In genomic region chr1:106207185-106207584, GRCh38 we compare ENCODE assay signal across 35 cellular contexts.
DNase-seq lines count a peak whose midpoint lies in the region; ATAC-seq and TF ChIP-seq lines count a peak whose summit lies in the region.
"Had no signal": no experiment of that assay in that cellular context is flagged by ENCODE, and none has a peak within 500 bp of the region (broad histone marks: within the 10 kb centered on the region; RNA-seq: fewer than 3 reads in every experiment).

No MANE protein-coding gene starts in this region.

- H3K9ac ChIP-seq in SK-N-SH (no peak overlapping the region), SU-DHL-6 (ENCODE audit: low read length) (no peak overlapping the region)
- H3K9ac ChIP-seq: BLaER1; BLaER1 treated with 17β-estradiol and CSF1 and Interleukin-3, amounts not matched to agents 10 nM and 100 nM had no signal

- TF ChIP-seq POLR2A in heart left ventricle (IDR thresholded peaks at IDR 0.05) = no peak

- peak in 1 of 2 experiments; percentile 85; a peak in 2 of 4 replicates for TF ChIP-seq EP300 in SK-N-SH (IDR thresholded peaks at IDR 0.05; ENCODE audit: borderline replicate concordance in 1 of 2, low read depth in 1 of 2, low read length in 1 of 2)

- no peak for ATAC-seq in SK-N-SH treated with all-trans-retinoic acid at 6 μM for 48 hours
- ATAC-seq in heart left ventricle = no peak
- ATAC-seq: A549; CD8-positive, alpha-beta T cell had no signal

- H3K27me3 Mint-ChIP-seq in activated CD4-positive, alpha-beta T cell treated with anti-CD3 and anti-CD28 coated beads, Interleukin-2, amount 10 ng/mL, durations not matched to agents 7 days and 5 days = no peaks in the 10 kb centered on the region
- H3K27me3 Mint-ChIP-seq: B cell; CD4-positive, alpha-beta memory T cell; CD4-positive, alpha-beta T cell; CD4-positive, CD25-positive, alpha-beta regulatory T cell; CD8-positive, alpha-beta memory T cell had no signal

- H3F3A ChIP-seq in SK-N-SH (replicated peaks; ENCODE audit: insufficient read depth) (no peaks in the 10 kb centered on the region), SU-DHL-6 (ENCODE audit: insufficient read depth) (no peaks in the 10 kb centered on the region)

- peak; percentile 29 for DNase-seq in SK-N-DZ (ENCODE audit: low spot score)
- DNase-seq in SK-N-SH = peak; percentile 10
- DNase-seq in heart left ventricle = no peak
- no peak for DNase-seq in activated gamma-delta T cell (lab: John Stamatoyannopoulos, UW)
- no peak for DNase-seq in H4 (ENCODE audit: low spot score)
- no peak for DNase-seq in activated CD4-positive, alpha-beta T cell treated with anti-CD3 and anti-CD28 coated beads, Interleukin-2, amount 10 ng/mL, durations not matched to agents 7 days and 5 days
- DNase-seq: 8988T; ACHN; AML-193; BE2C; C1 segment of cervical spinal cord; Caco-2; Calu3; CD4-positive, alpha-beta memory T cell; CD4-positive, alpha-beta T cell; CD4-positive, CD25-positive, alpha-beta regulatory T cell; CD8-positive, alpha-beta memory T cell; CD8-positive, alpha-beta T cell; COR-L47; DMS 273 treated with DMSO at 0.1 percent for 48 hours; DMS153; DMS53; DMS79; DMS79 treated with DMSO at 0.1 percent for 48 hours; DND-41; EL had no signal

- H3K27ac ChIP-seq in SK-N-SH (ENCODE audit: low read depth in 2 of 2, low read length in 1 of 2) (no peak overlapping the region), SU-DHL-6 (ENCODE audit: low read depth, low read length) (no peak overlapping the region), heart left ventricle (no peak overlapping the region)
- H3K27ac ChIP-seq: 22Rv1; A549; BLaER1; BLaER1 treated with 17β-estradiol and CSF1 and Interleukin-3, amounts not matched to agents 10 nM and 100 nM; C4-2B had no signal

- no peaks in the 10 kb centered on the region for H3K4me1 Mint-ChIP-seq in activated CD4-positive, alpha-beta T cell treated with anti-CD3 and anti-CD28 coated beads, Interleukin-2, amount 10 ng/mL, durations not matched to agents 7 days and 5 days
- H3K4me1 Mint-ChIP-seq: B cell; CD14-positive monocyte; CD4-positive, alpha-beta memory T cell; CD4-positive, CD25-positive, alpha-beta regulatory T cell; CD8-positive, alpha-beta memory T cell had no signal

- H4K20me1 ChIP-seq in SK-N-SH (ENCODE audit: insufficient read depth) (no peaks in the 10 kb centered on the region), SU-DHL-6 (ENCODE audit: low read depth, low read length) (no peaks in the 10 kb centered on the region)
- H4K20me1 ChIP-seq: BLaER1; BLaER1 treated with 17β-estradiol and CSF1 and Interleukin-3, amounts not matched to agents 10 nM and 100 nM had no signal

- intact Hi-C loops in heart left ventricle (cut with DNase I) = no loop called here

- H3K36me3 Mint-ChIP-seq in activated CD4-positive, alpha-beta T cell treated with anti-CD3 and anti-CD28 coated beads, Interleukin-2, amount 10 ng/mL, durations not matched to agents 7 days and 5 days (ENCODE audit: low read depth) = no peaks in the 10 kb centered on the region
- H3K36me3 Mint-ChIP-seq: CD14-positive monocyte; CD4-positive, alpha-beta memory T cell; CD4-positive, CD25-positive, alpha-beta regulatory T cell; CD8-positive, alpha-beta memory T cell; CD8-positive, alpha-beta T cell had no signal

- H3K27me3 ChIP-seq in SK-N-SH (ENCODE audit: insufficient read depth) = no peaks in the 10 kb centered on the region
- no peaks in the 10 kb centered on the region for H3K27me3 ChIP-seq in SU-DHL-6 (ENCODE audit: low read length)
- no peaks in the 10 kb centered on the region for H3K27me3 ChIP-seq in heart left ventricle
- H3K27me3 ChIP-seq: BE2C; BLaER1; BLaER1 treated with 17β-estradiol and CSF1 and Interleukin-3, amounts not matched to agents 10 nM and 100 nM had no signal

- H3K4me2 ChIP-seq in SK-N-SH (no peak overlapping the region), SU-DHL-6 (ENCODE audit: low read depth, low read length, poor library complexity, severe bottlenecking) (no peak overlapping the region)
- H3K4me2 ChIP-seq: A549; BLaER1; BLaER1 treated with 17β-estradiol and CSF1 and Interleukin-3, amounts not matched to agents 10 nM and 100 nM had no signal

- no peaks in the 10 kb centered on the region for H3K9me3 Mint-ChIP-seq in activated CD4-positive, alpha-beta T cell treated with anti-CD3 and anti-CD28 coated beads, Interleukin-2, amount 10 ng/mL, durations not matched to agents 7 days and 5 days
- H3K9me3 Mint-ChIP-seq: CD4-positive, alpha-beta T cell; CD8-positive, alpha-beta T cell had no signal

- no peaks in the 10 kb centered on the region for H3K9me2 ChIP-seq in SK-N-SH
- no peaks in the 10 kb centered on the region for H3K9me2 ChIP-seq in SU-DHL-6 (replicated peaks; ENCODE audit: insufficient read depth, low read length)

- POLR2A ChIA-PET in SK-N-SH (lab: Yijun Ruan, JAX) = no interaction called here
- POLR2A ChIA-PET in activated CD4-positive, alpha-beta T cell treated with anti-CD3 and anti-CD28 coated beads, Interleukin-2, amount 10 ng/mL, durations not matched to agents 7 days and 5 days (lab: Charles Lee) = no interaction called here

- TF ChIP-seq CTCF in SK-N-SH (IDR thresholded peaks at IDR 0.05) (no peak), SU-DHL-6 (IDR thresholded peaks at IDR 0.05; ENCODE audit: insufficient read depth, low read length, poor library complexity, severe bottlenecking) (no peak), heart left ventricle (IDR thresholded peaks at IDR 0.05) (no peak)

- H3K36me3 ChIP-seq in SK-N-SH (replicated peaks in 1 of 2; ENCODE audit: control insufficient read depth in 1 of 2, insufficient read depth in 2 of 2, low read length in 1 of 2) = no peaks in the 10 kb centered on the region
- H3K36me3 ChIP-seq in SU-DHL-6 (ENCODE audit: low read length) = no peaks in the 10 kb centered on the region
- no peaks in the 10 kb centered on the region for H3K36me3 ChIP-seq in heart left ventricle
- H3K36me3 ChIP-seq: BE2C; BLaER1; BLaER1 treated with 17β-estradiol and CSF1 and Interleukin-3, amounts not matched to agents 10 nM and 100 nM had no signal

- no peak overlapping the region for H3K27ac Mint-ChIP-seq in activated CD4-positive, alpha-beta T cell treated with anti-CD3 and anti-CD28 coated beads, Interleukin-2, amount 10 ng/mL, durations not matched to agents 7 days and 5 days
- H3K27ac Mint-ChIP-seq: B cell; CD14-positive monocyte; CD4-positive, alpha-beta memory T cell; CD4-positive, alpha-beta T cell; CD4-positive, CD25-positive, alpha-beta regulatory T cell; CD8-positive, alpha-beta memory T cell; CD8-positive, alpha-beta T cell had no signal

- H2AFZ ChIP-seq in SK-N-SH (ENCODE audit: low read depth) (no peak overlapping the region), SU-DHL-6 (ENCODE audit: low read depth, low read length, severe bottlenecking) (peak overlapping the region; percentile 34)

- 0 out of 2 replicates have a peak, but pooled peaks cover 4% of the 10 kb centered on the region for H3K9me3 ChIP-seq in SK-N-SH
- H3K9me3 ChIP-seq in SU-DHL-6 (ENCODE audit: insufficient read depth, low read length) = no peaks in the 10 kb centered on the region
- no peaks in the 10 kb centered on the region for H3K9me3 ChIP-seq in heart left ventricle
- H3K9me3 ChIP-seq: A549; BE2C; BLaER1; BLaER1 treated with 17β-estradiol and CSF1 and Interleukin-3, amounts not matched to agents 10 nM and 100 nM; Caco-2 had no signal

- H3K4me1 ChIP-seq in SK-N-SH (ENCODE audit: control insufficient read depth in 1 of 2, insufficient read depth in 2 of 2, low read depth in 1 of 2, low read length in 1 of 2) = no peaks in the 10 kb centered on the region; a peak in 1 of 4 replicates
- no peaks in the 10 kb centered on the region for H3K4me1 ChIP-seq in heart left ventricle
- H3K4me1 ChIP-seq: A549; BLaER1; BLaER1 treated with 17β-estradiol and CSF1 and Interleukin-3, amounts not matched to agents 10 nM and 100 nM; Caco-2 had no signal

- H3K4me3 ChIP-seq in SK-N-SH (ENCODE audit: low read depth in 2 of 2, low read length in 1 of 2) (no peak overlapping the region), SU-DHL-6 (ENCODE audit: insufficient read depth, low read length, poor library complexity, severe bottlenecking) (no peak overlapping the region), heart left ventricle (no peak overlapping the region)
- H3K4me3 ChIP-seq: A549; BLaER1; BLaER1 treated with 17β-estradiol and CSF1 and Interleukin-3, amounts not matched to agents 10 nM and 100 nM had no signal

- CTCF ChIA-PET in SK-N-SH (lab: Yijun Ruan, JAX) = interaction anchor here (3.5 kb wide), 1 partner anchor 11 kb away, joined by 19 read pairs; no protein-coding TSS in a partner anchor
- CTCF ChIA-PET in activated CD4-positive, alpha-beta T cell treated with anti-CD3 and anti-CD28 coated beads, Interleukin-2, amount 10 ng/mL, durations not matched to agents 7 days and 5 days (lab: Charles Lee) = no interaction called here

- no peaks in the 10 kb centered on the region for H3K79me2 ChIP-seq in SK-N-SH (ENCODE audit: insufficient read depth)
- H3K79me2 ChIP-seq in SU-DHL-6 (ENCODE audit: insufficient read depth, low read length) = no peaks in the 10 kb centered on the region

- 14% methylated on average over 1 of the region's 1 CpG for WGBS in SK-N-SH (ENCODE audit: low lambda C conversion rate)
- WGBS in heart left ventricle, 4 donors = 78 to 86% (median 82%) methylated on average over 1 of the region's 1 CpG

- H3K4me3 Mint-ChIP-seq in activated CD4-positive, alpha-beta T cell treated with anti-CD3 and anti-CD28 coated beads, Interleukin-2, amount 10 ng/mL, durations not matched to agents 7 days and 5 days = no peak overlapping the region
- H3K4me3 Mint-ChIP-seq: B cell; CD14-positive monocyte; CD4-positive, alpha-beta memory T cell; CD4-positive, alpha-beta T cell; CD4-positive, CD25-positive, alpha-beta regulatory T cell; CD8-positive, alpha-beta memory T cell; CD8-positive, alpha-beta T cell had no signal

- TF ChIP-seq RAD21 in SK-N-SH (IDR thresholded peaks at IDR 0.05; ENCODE audit: low read length) = no peak

TF ChIP-seq in SK-N-SH, 30 proteins besides CTCF, POLR2A, EP300 and RAD21 (continues in another document):
- no peak for TF ChIP-seq FOXM1 (IDR thresholded peaks at IDR 0.05; ENCODE audit: low read depth)

TF ChIP-seq in SK-N-SH treated with all-trans-retinoic acid at 6 μM for 48 hours, 23 proteins besides CTCF, POLR2A, EP300 and RAD21 (continues in another document):
- TF ChIP-seq BACH2 (CRISPR knock-in tag; IDR thresholded peaks at IDR 0.05; ENCODE audit: borderline replicate concordance) (no peak), ZNF8 (CRISPR knock-in tag; IDR thresholded peaks at IDR 0.05) (no peak), TCF4 (CRISPR knock-in tag; IDR thresholded peaks at IDR 0.05; ENCODE audit: borderline replicate concordance) (peak; percentile 98)

Comparison
In these comparisons a context has a peak if more than half of its experiments do, and no peak if none do; other contexts are left out.
1. DNase-seq: peak in SK-N-DZ (single experiment) and SK-N-SH (single experiment); none in heart left ventricle (0 of 5), activated gamma-delta T cell (single experiment), H4 (single experiment) and activated CD4-positive, alpha-beta T cell treated with anti-CD3 and anti-CD28 coated beads, Interleukin-2, amount 10 ng/mL, durations not matched to agents 7 days and 5 days (single experiment).